ENCODE assay signal across 8 cellular contexts in genomic region chr11:134331565-134332188, GRCh38. TPM values are rescaled to one million over a fixed set of nuclear protein-coding genes. Genes with fewer than 3 reads are reported as not detected.
A peak's percentile ranks its signal among the peaks of the same experiment; 100 is the strongest.
DNase-seq lines count a peak whose midpoint lies in the region; ATAC-seq, FAIRE-seq and TF ChIP-seq lines count a peak whose summit lies in the region.

TSS of gene GLB1L2 (plus strand) at chr11:134331988. CDS start at chr11:134332062, 74 bp downstream.

- H3K4me1 Mint-ChIP-seq in naive B cell (peaks cover 4 to 18% (median 6%) of the 10 kb centered on the region in 3 donors), HFFc6 (ENCODE audit: low read depth) (no peaks in the 10 kb centered on the region)

- H3K27ac Mint-ChIP-seq in naive B cell (peak within 1 kb of the TSS in 4 of 6 donors; percentile 21 to 53 (median 43)), HFFc6 (no peak within 1 kb of the TSS)

- H3K27me3 Mint-ChIP-seq in naive B cell, result peaks cover 43 to 77% (median 53%) of the 10 kb centered on the region in 3 donors
- H3K27me3 Mint-ChIP-seq in HFFc6 (ENCODE audit: insufficient read depth), result peaks cover 4% of the 10 kb centered on the region

- peak; percentile 61 for DNase-seq in GM18507 (ENCODE audit: extremely low spot score, insufficient read length, low read depth)
- peak; percentile 94 for DNase-seq in NCI-H526 treated with DMSO at 0.1 percent for 48 hours (lab: John Stamatoyannopoulos, UW)
- peak; percentile 68 for DNase-seq in activated T-cell treated with anti-CD3 and anti-CD28 coated beads for 4 hours
- peak; percentile 73 to 80 for DNase-seq in erythroblast (lab: John Stamatoyannopoulos, UW)
- DNase-seq in naive B cell, result peak; percentile 65
- peak; percentile 61 to 62 for DNase-seq in stimulated activated CD8-positive, alpha-beta memory T cell treated with anti-CD3 and anti-CD28 coated beads, Interleukin-7, amount 100 ng/mL, for 1 hour (ENCODE audit: low read depth in 2 of 2)
- no peak for DNase-seq in HFFc6

- H3K9me3 Mint-ChIP-seq in naive B cell, result peaks cover 0 to 2% (median 0%) of the 10 kb centered on the region in 7 donors
- H3K9me3 Mint-ChIP-seq in HFFc6, result peaks cover 23% of the 10 kb centered on the region

- no peak for TF ChIP-seq CTCF in HFFc6 (IDR thresholded peaks at IDR 0.05)

- FAIRE-seq in GM18507 (lab: Jason Lieb, UNC), result no peak

- no peak for TF ChIP-seq POLR2A in erythroblast (IDR thresholded peaks at IDR 0.05; ENCODE audit: low read length)

- H3K4me3 Mint-ChIP-seq in naive B cell (peak within 1 kb of the TSS; percentile 77 to 93 (median 86)), HFFc6 (no peak within 1 kb of the TSS)

- ATAC-seq in HG03039 (IDR thresholded peaks at IDR 0.05; ENCODE audit: unreplicated experiment), result peak; percentile 88
- ATAC-seq in naive B cell (ENCODE audit: low read depth in 2 of 2), result peak; percentile 91 to 93

- H3K36me3 Mint-ChIP-seq in naive B cell, result no peaks in the 10 kb centered on the region
- peaks cover 4% of the 10 kb centered on the region; the same call in 1 of the 2 replicates for H3K36me3 Mint-ChIP-seq in HFFc6 (ENCODE audit: low read depth)

RNA-seq across cellular contexts. Expression of gene GLB1L2, which starts in this region (rescaled TPM):
- under 1 TPM in 3 of 6 donors, not detected in 3; 0.09 to 0.25 (median 0.19) TPM for polyA plus RNA-seq in naive B cell (ENCODE audit: low read depth in 6 of 6)
- total RNA-seq in HFFc6 (2021; fragmentation: NEBNext Ultra II Directional; extraction: Animal tissue kit (Norgen Biotek cat#: 25700)), result not detected

Comparison
In these comparisons a context has a peak if more than half of its experiments do, and no peak if none do; other contexts are left out.
1. Peak in DNase-seq and ATAC-seq in naive B cell; RNA of the gene not detected or under 1 TPM.